Comparison of ENCODE assay signal across 17 cellular contexts in the genomic region with DNA sequence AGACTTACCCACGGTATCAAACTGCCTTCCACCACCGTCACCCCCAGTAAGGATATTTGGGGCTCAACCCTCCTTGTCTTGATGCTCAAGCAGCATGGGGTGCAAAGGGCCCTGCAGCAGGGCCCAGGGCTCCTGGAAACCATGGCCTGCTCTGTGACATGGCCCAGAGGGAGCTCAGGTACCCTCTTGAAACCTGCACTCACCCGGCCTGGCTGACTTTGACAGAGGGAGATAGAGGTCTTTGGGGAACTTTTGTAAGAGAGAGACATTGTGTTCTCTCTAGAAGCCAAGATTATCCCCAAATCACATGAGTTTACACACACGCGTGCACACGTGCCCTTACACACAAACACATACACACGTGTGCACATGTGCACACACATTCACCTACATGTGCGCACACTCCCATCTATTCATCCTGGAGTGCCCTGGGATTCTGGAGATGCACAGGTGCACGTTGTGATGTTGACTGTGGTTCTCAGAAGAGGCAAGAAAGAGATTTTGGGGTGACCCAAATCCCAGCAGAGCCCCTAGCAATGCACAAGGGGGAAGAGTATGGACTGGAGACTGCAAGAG. TPM values are rescaled to one million over a fixed set of nuclear protein-coding genes. Genes with fewer than 3 reads are reported as not detected.
DNase-seq lines count a peak whose midpoint lies in the region; ATAC-seq and TF ChIP-seq lines count a peak whose summit lies in the region.
"Had no signal": no experiment of that assay in that cellular context is flagged by ENCODE, and none has a peak within 500 bp of the region (broad histone marks: within the 10 kb centered on the region; RNA-seq: fewer than 3 reads in every experiment).

No MANE protein-coding gene starts in this region.

- H3K27ac ChIP-seq in right atrium auricular region (no peak overlapping the region), upper lobe of right lung (no peak overlapping the region), MM.1S (ENCODE audit: low read length) (no peak overlapping the region)
- H3K27ac ChIP-seq: BLaER1, GM23248 had no signal

- H3K27me3 ChIP-seq in right atrium auricular region (no peaks in the 10 kb centered on the region), upper lobe of right lung (no peaks in the 10 kb centered on the region), MM.1S (replicated peaks; ENCODE audit: insufficient read depth, low read length) (peaks cover 83% of the 10 kb centered on the region)
- H3K27me3 ChIP-seq: BLaER1 had no signal

- peaks cover 30% of the 10 kb centered on the region for H3K4me1 Mint-ChIP-seq in nephron progenitor cell
- no peaks in the 10 kb centered on the region for H3K4me1 Mint-ChIP-seq in activated CD8-positive, alpha-beta T cell treated with anti-CD3 and anti-CD28 coated beads for 36 hours (ENCODE audit: low read depth)
- H3K4me1 Mint-ChIP-seq: CD8-positive, alpha-beta memory T cell had no signal

- no peaks in the 10 kb centered on the region for H3K9me3 ChIP-seq in right atrium auricular region
- no peaks in the 10 kb centered on the region for H3K9me3 ChIP-seq in upper lobe of right lung
- no peaks in the 10 kb centered on the region for H3K9me3 ChIP-seq in MM.1S (replicated peaks; ENCODE audit: insufficient read depth, low read length)
- H3K9me3 ChIP-seq: Caco-2 had no signal

- TF ChIP-seq CTCF in right atrium auricular region (IDR thresholded peaks at IDR 0.05) = no peak
- no peak for TF ChIP-seq CTCF in nephron progenitor cell (IDR thresholded peaks at IDR 0.05)
- no peak for TF ChIP-seq CTCF in upper lobe of right lung (IDR thresholded peaks at IDR 0.05)
- TF ChIP-seq CTCF in activated CD8-positive, alpha-beta T cell treated with anti-CD3 and anti-CD28 coated beads for 36 hours (IDR thresholded peaks at IDR 0.05) = no peak
- no peak for TF ChIP-seq CTCF in MM.1S (IDR thresholded peaks at IDR 0.05; ENCODE audit: low read length)

- POLR2A ChIA-PET in activated CD8-positive, alpha-beta T cell treated with anti-CD3 and anti-CD28 coated beads for 36 hours (lab: Charles Lee) = no interaction called here

- H3K4me1 ChIP-seq in right atrium auricular region (no peaks in the 10 kb centered on the region), upper lobe of right lung (no peaks in the 10 kb centered on the region), MM.1S (ENCODE audit: low read length) (no peaks in the 10 kb centered on the region)
- H3K4me1 ChIP-seq: Caco-2 had no signal

- no peak overlapping the region for H3K4me3 Mint-ChIP-seq in nephron progenitor cell
- H3K4me3 Mint-ChIP-seq in activated CD8-positive, alpha-beta T cell treated with anti-CD3 and anti-CD28 coated beads for 36 hours = no peak overlapping the region
- H3K4me3 Mint-ChIP-seq: CD8-positive, alpha-beta memory T cell had no signal

- ATAC-seq in upper lobe of right lung = no peak
- ATAC-seq in activated CD8-positive, alpha-beta T cell treated with anti-CD3 and anti-CD28 coated beads for 36 hours = no peak
- no peak for ATAC-seq in left lobe of liver

- H3K9ac ChIP-seq in MM.1S (ENCODE audit: low read length) = no peak overlapping the region
- H3K9ac ChIP-seq: BLaER1, GM23248 had no signal

- H3K9me3 Mint-ChIP-seq in nephron progenitor cell = peaks cover 6% of the 10 kb centered on the region
- H3K9me3 Mint-ChIP-seq in activated CD8-positive, alpha-beta T cell treated with anti-CD3 and anti-CD28 coated beads for 36 hours = no peaks in the 10 kb centered on the region

- intact Hi-C loops in cardiac septum (cut with DNase I) (no loop called here), upper lobe of right lung (cut with DNase I) (no loop called here)
- intact Hi-C loops in activated CD8-positive, alpha-beta T cell treated with anti-CD3 and anti-CD28 coated beads for 36 hours (cut with micrococcal nuclease) = no loop called here

- peak; percentile 46 for DNase-seq in cardiac septum (ENCODE audit: low spot score)
- no peak for DNase-seq in right atrium auricular region (ENCODE audit: low spot score)
- DNase-seq in ecto neural progenitor cell (ENCODE audit: low spot score) = peak; percentile 28
- no peak for DNase-seq in nephron progenitor cell
- peak; percentile 22 for DNase-seq in upper lobe of right lung
- no peak for DNase-seq in activated CD8-positive, alpha-beta T cell treated with anti-CD3 and anti-CD28 coated beads for 36 hours
- no peak for DNase-seq in MM.1S
- no peak for DNase-seq in left lobe of liver (ENCODE audit: low spot score)
- DNase-seq: 8988T; AML-193; Caco-2; CD8-positive, alpha-beta memory T cell; DMS53; GF-D8; GM23248 had no signal

- no peaks in the 10 kb centered on the region for H4K20me1 ChIP-seq in MM.1S (ENCODE audit: insufficient read depth, low read length)
- H4K20me1 ChIP-seq: BLaER1 had no signal

- peak overlapping the region; percentile 83 for H3K27ac Mint-ChIP-seq in nephron progenitor cell
- no peak overlapping the region for H3K27ac Mint-ChIP-seq in activated CD8-positive, alpha-beta T cell treated with anti-CD3 and anti-CD28 coated beads for 36 hours
- H3K27ac Mint-ChIP-seq: CD8-positive, alpha-beta memory T cell had no signal

- no peaks in the 10 kb centered on the region for H3K9me2 ChIP-seq in MM.1S (replicated peaks; ENCODE audit: insufficient read depth, low read length)

- no peak overlapping the region for H3K4me2 ChIP-seq in MM.1S (ENCODE audit: low read depth, low read length)
- H3K4me2 ChIP-seq: BLaER1 had no signal

- no peak overlapping the region for H3K4me3 ChIP-seq in right atrium auricular region
- no peak overlapping the region for H3K4me3 ChIP-seq in upper lobe of right lung
- H3K4me3 ChIP-seq in MM.1S (ENCODE audit: low read length) = no peak overlapping the region
- H3K4me3 ChIP-seq: BLaER1, GM23248 had no signal

- H3K36me3 ChIP-seq in right atrium auricular region = no peaks in the 10 kb centered on the region
- no peaks in the 10 kb centered on the region for H3K36me3 ChIP-seq in upper lobe of right lung
- H3K36me3 ChIP-seq in MM.1S (replicated peaks; ENCODE audit: insufficient read depth, low read length) = no peaks in the 10 kb centered on the region
- H3K36me3 ChIP-seq: BLaER1 had no signal

- no peak overlapping the region for H2AFZ ChIP-seq in MM.1S (ENCODE audit: low read length)
- H2AFZ ChIP-seq: GM23248 had no signal

- CTCF ChIA-PET in activated CD8-positive, alpha-beta T cell treated with anti-CD3 and anti-CD28 coated beads for 36 hours (lab: Charles Lee) = interaction anchor here (1.1 to 1.2 kb wide), 2 partner anchors 250 kb away, joined by 3 to 5 read pairs; no protein-coding TSS in a partner anchor

- H3K27me3 Mint-ChIP-seq in nephron progenitor cell (ENCODE audit: low read depth, poor library complexity) = peaks cover 10% of the 10 kb centered on the region
- peaks cover 10% of the 10 kb centered on the region for H3K27me3 Mint-ChIP-seq in activated CD8-positive, alpha-beta T cell treated with anti-CD3 and anti-CD28 coated beads for 36 hours

- H3F3A ChIP-seq in MM.1S (ENCODE audit: insufficient read depth, low read length) = no peaks in the 10 kb centered on the region

- H3K79me2 ChIP-seq in MM.1S (ENCODE audit: low read length) = no peaks in the 10 kb centered on the region

- no peaks in the 10 kb centered on the region for H3K36me3 Mint-ChIP-seq in nephron progenitor cell (ENCODE audit: low read depth)
- H3K36me3 Mint-ChIP-seq in activated CD8-positive, alpha-beta T cell treated with anti-CD3 and anti-CD28 coated beads for 36 hours (ENCODE audit: low read depth) = no peaks in the 10 kb centered on the region
- H3K36me3 Mint-ChIP-seq: CD8-positive, alpha-beta memory T cell had no signal

RNA-seq across cellular contexts. Expression of gene KCNK3, which starts 19.6 kb away (rescaled TPM):
- 0.70 TPM for total RNA-seq in cardiac septum
- total RNA-seq in right atrium auricular region = 10 to 100 TPM; 47.5 to 50.0 TPM
- 25.4 TPM for total RNA-seq in upper lobe of right lung
- not detected for total RNA-seq in activated CD8-positive, alpha-beta T cell treated with anti-CD3 and anti-CD28 coated beads for 36 hours
- 0.43 TPM for total RNA-seq in left lobe of liver
- total RNA-seq: CD8-positive, alpha-beta memory T cell; GM23248 had no signal

RNA-seq across cellular contexts. Expression of gene CIB4, which starts 31.7 kb away (rescaled TPM):
- total RNA-seq in cardiac septum (not detected), right atrium auricular region (not detected), upper lobe of right lung (not detected), left lobe of liver (not detected)
- total RNA-seq in activated CD8-positive, alpha-beta T cell treated with anti-CD3 and anti-CD28 coated beads for 36 hours = not detected
- total RNA-seq: Caco-2; CD8-positive, alpha-beta memory T cell; GM23248; H7 had no signal

Comparison
In these comparisons a context has a peak if more than half of its experiments do, and no peak if none do; other contexts are left out.
1. DNase-seq: peak in cardiac septum (single experiment), ecto neural progenitor cell (single experiment) and upper lobe of right lung (single experiment); none in right atrium auricular region (single experiment), nephron progenitor cell (single experiment), activated CD8-positive, alpha-beta T cell treated with anti-CD3 and anti-CD28 coated beads for 36 hours (single experiment), MM.1S (single experiment) and left lobe of liver (single experiment).
2. RNA of gene KCNK3, which starts 19.6 kb away (total RNA-seq): 47.5 to 50.0 TPM in right atrium auricular region and 25.4 TPM in upper lobe of right lung (single experiment); 0.70 TPM in cardiac septum (single experiment), 0.43 TPM in left lobe of liver (single experiment) and not detected in activated CD8-positive, alpha-beta T cell treated with anti-CD3 and anti-CD28 coated beads for 36 hours; every median in the first group is over 10 times any median in the second.